ENCODE assay signal across 15 cellular contexts in genomic region chr18:63604791-63605567, GRCh38. TPM values are rescaled to one million over a fixed set of nuclear protein-coding genes. Genes with fewer than 3 reads are reported as not detected.
DNase-seq lines count a peak whose midpoint lies in the region; ATAC-seq and TF ChIP-seq lines count a peak whose summit lies in the region.
"Had no signal": no experiment of that assay in that cellular context is flagged by ENCODE, and none has a peak within 500 bp of the region (broad histone marks: within the 10 kb centered on the region; RNA-seq: fewer than 3 reads in every experiment).

No MANE protein-coding gene starts in this region.

- no peak overlapping the region for H3K9ac ChIP-seq in colonic mucosa (ENCODE audit: low read depth in 2 of 2, low read length in 2 of 2)

- intact Hi-C loops in colonic mucosa (cut with DNase I) = loop anchor here (10.0 kb wide), 1 partner anchor 200 kb away; no protein-coding TSS in a partner anchor

- TF ChIP-seq CTCF in epithelial cell of proximal tubule (conservative IDR thresholded peaks at IDR 0.05; ENCODE audit: low read depth, low read length) (no peak), GM13976 (IDR thresholded peaks at IDR 0.05; ENCODE audit: borderline replicate concordance, control extremely low read depth, extremely low read depth, insufficient read depth, missing control alignments) (no peak), colonic mucosa (IDR thresholded peaks at IDR 0.05) (no peak)

- no peaks in the 10 kb centered on the region for H3K4me1 Mint-ChIP-seq in stimulated activated naive CD8-positive, alpha-beta T cell treated with anti-CD3 and anti-CD28 coated beads, Interleukin-15, amount 100 ng/mL, for 72 hours

- no peaks in the 10 kb centered on the region for H3K9me3 ChIP-seq in colonic mucosa
- H3K9me3 ChIP-seq: SJCRH30 had no signal

- peak; percentile 15 for ATAC-seq in stimulated activated naive CD8-positive, alpha-beta T cell treated with anti-CD3 and anti-CD28 coated beads, Interleukin-15, amount 100 ng/mL, for 72 hours
- ATAC-seq in stimulated activated naive CD8-positive, alpha-beta T cell treated with anti-CD3 and anti-CD28 coated beads, Interleukin-15, Interleukin-2, amounts not matched to agents 100 U/mL and 50 U/mL, for 24 hours = no peak
- ATAC-seq in GM21515 (IDR thresholded peaks at IDR 0.05; ENCODE audit: unreplicated experiment) (no peak), GM21825 (IDR thresholded peaks at IDR 0.05; ENCODE audit: unreplicated experiment) (no peak)

- H3K4me3 ChIP-seq in epithelial cell of proximal tubule (ENCODE audit: low read depth, low read length) = no peak overlapping the region
- no peak overlapping the region for H3K4me3 ChIP-seq in colonic mucosa
- H3K4me3 ChIP-seq: SJCRH30, tibial nerve had no signal

- no peak overlapping the region for H3K27ac Mint-ChIP-seq in stimulated activated naive CD8-positive, alpha-beta T cell treated with anti-CD3 and anti-CD28 coated beads, Interleukin-15, amount 100 ng/mL, for 72 hours
- H3K27ac Mint-ChIP-seq: activated naive CD4-positive, alpha-beta T cell treated with anti-CD3 and anti-CD28 coated beads for 36 hours had no signal

- no peak overlapping the region for H3K27ac ChIP-seq in colonic mucosa
- H3K27ac ChIP-seq: SJCRH30, tibial nerve had no signal

- no peak for DNase-seq in stimulated activated naive CD8-positive, alpha-beta T cell treated with anti-CD3 and anti-CD28 coated beads, Interleukin-15, amount 100 ng/mL, for 72 hours
- no peak for DNase-seq in stimulated activated naive CD8-positive, alpha-beta T cell treated with anti-CD3 and anti-CD28 coated beads, Interleukin-15, Interleukin-2, amounts not matched to agents 100 U/mL and 50 U/mL, for 24 hours
- DNase-seq in NCI-H524 (lab: John Stamatoyannopoulos, UW) (peak; percentile 79 to 94), epithelial cell of proximal tubule (ENCODE audit: low read depth) (peak; percentile 64), GM13976 (ENCODE audit: low spot score) (no peak), colonic mucosa (no peak)
- DNase-seq: activated naive CD4-positive, alpha-beta T cell treated with anti-CD3 and anti-CD28 coated beads for 36 hours; MV-4-11; NCI-H446 treated with DMSO at 0.1 percent for 48 hours had no signal

- no peaks in the 10 kb centered on the region for H3K9me3 Mint-ChIP-seq in stimulated activated naive CD8-positive, alpha-beta T cell treated with anti-CD3 and anti-CD28 coated beads, Interleukin-15, amount 100 ng/mL, for 72 hours
- H3K9me3 Mint-ChIP-seq: activated naive CD4-positive, alpha-beta T cell treated with anti-CD3 and anti-CD28 coated beads for 36 hours had no signal

- H3K4me1 ChIP-seq in colonic mucosa = no peaks in the 10 kb centered on the region
- H3K4me1 ChIP-seq: SJCRH30, tibial nerve had no signal

- no peaks in the 10 kb centered on the region for H3K36me3 ChIP-seq in colonic mucosa
- H3K36me3 ChIP-seq: SJCRH30, tibial nerve had no signal

- in situ Hi-C loops in GM13976 (cut with MboI; ENCODE audit: low sequenced_read_pairs, unreplicated experiment) = no loop called here

- no peak overlapping the region for H3K4me3 Mint-ChIP-seq in stimulated activated naive CD8-positive, alpha-beta T cell treated with anti-CD3 and anti-CD28 coated beads, Interleukin-15, amount 100 ng/mL, for 72 hours
- H3K4me3 Mint-ChIP-seq: activated naive CD4-positive, alpha-beta T cell treated with anti-CD3 and anti-CD28 coated beads for 36 hours had no signal

- H3K27me3 Mint-ChIP-seq in stimulated activated naive CD8-positive, alpha-beta T cell treated with anti-CD3 and anti-CD28 coated beads, Interleukin-15, amount 100 ng/mL, for 72 hours = no peaks in the 10 kb centered on the region

- H3K27me3 ChIP-seq in colonic mucosa = no peaks in the 10 kb centered on the region
- H3K27me3 ChIP-seq: SJCRH30, tibial nerve had no signal

RNA-seq across cellular contexts. Expression of gene SERPINB13, which starts 17.8 kb away (rescaled TPM):
- total RNA-seq in epithelial cell of proximal tubule (not detected in 2 replicates), colonic mucosa (not detected)
- total RNA-seq: activated naive CD4-positive, alpha-beta T cell treated with anti-CD3 and anti-CD28 coated beads for 36 hours; osteoblast; SJCRH30; tibial nerve had no signal

RNA-seq across cellular contexts. Expression of gene SERPINB4, which starts 39.1 kb away (rescaled TPM):
- not detected in 2 replicates for total RNA-seq in epithelial cell of proximal tubule
- total RNA-seq in colonic mucosa = not detected
- total RNA-seq: A673; activated naive CD4-positive, alpha-beta T cell treated with anti-CD3 and anti-CD28 coated beads for 36 hours; osteoblast; SJCRH30; tibial nerve had no signal

RNA-seq across cellular contexts. Expression of gene SERPINB3, which starts 56.7 kb away (rescaled TPM):
- total RNA-seq in epithelial cell of proximal tubule (0.12 TPM in 1 of 2 replicates, not detected in the other), colonic mucosa (not detected)
- total RNA-seq: A673; activated naive CD4-positive, alpha-beta T cell treated with anti-CD3 and anti-CD28 coated beads for 36 hours; osteoblast; SJCRH30; tibial nerve had no signal

Comparison
In these comparisons a context has a peak if more than half of its experiments do, and no peak if none do; other contexts are left out.
1. DNase-seq: peak in NCI-H524 (2 of 2) and epithelial cell of proximal tubule (single experiment); none in stimulated activated naive CD8-positive, alpha-beta T cell treated with anti-CD3 and anti-CD28 coated beads, Interleukin-15, amount 100 ng/mL, for 72 hours (0 of 2), stimulated activated naive CD8-positive, alpha-beta T cell treated with anti-CD3 and anti-CD28 coated beads, Interleukin-15, Interleukin-2, amounts not matched to agents 100 U/mL and 50 U/mL, for 24 hours (single experiment), GM13976 (single experiment) and colonic mucosa (single experiment).